ENCODE assay signal across 33 cellular contexts in the genomic region with DNA sequence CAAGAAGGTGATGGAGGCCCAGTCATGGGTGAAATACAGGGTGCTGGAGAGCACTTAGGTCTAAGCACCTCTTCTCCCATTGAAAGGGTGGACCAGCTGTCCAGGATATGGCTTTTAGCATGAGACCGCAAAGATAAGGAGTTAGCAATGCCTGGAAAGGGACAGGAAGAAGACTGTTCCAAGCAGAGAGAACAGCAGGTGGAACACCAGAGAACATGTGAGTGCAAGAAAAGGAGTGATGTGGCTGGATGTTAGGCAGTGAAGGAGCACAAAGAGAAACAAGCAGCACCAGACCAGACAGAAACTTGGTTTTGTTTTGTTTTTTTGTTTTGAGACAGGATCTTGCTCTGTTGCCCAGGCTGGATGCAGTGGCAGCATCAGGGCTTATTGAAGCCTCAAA. TPM values are rescaled to one million over a fixed set of nuclear protein-coding genes. Genes with fewer than 3 reads are reported as not detected.
"Had no signal": no experiment of that assay in that cellular context is flagged by ENCODE, and none has a peak within 500 bp of the region (broad histone marks: within the 10 kb centered on the region; RNA-seq: fewer than 3 reads in every experiment).

No MANE protein-coding gene starts in this region.

- DNase-seq: activated B cell treated with CpG ODN at 0.5 μM for 24 hours; activated CD4-positive, alpha-beta memory T cell treated with anti-CD3 and anti-CD28 coated beads for 36 hours; activated CD4-positive, alpha-beta T cell treated with anti-CD3 and anti-CD28 coated beads for 4 hours; activated CD4-positive, alpha-beta T cell treated with anti-CD3 and anti-CD28 coated beads, Interleukin-2, amount 50 U/mL, for 1 hour; activated CD4-positive, CD25-positive, alpha-beta regulatory T cell treated with anti-CD3 and anti-CD28 coated beads, Interleukin-2, amount 50 U/mL, for 72 hours; activated effector memory CD4-positive, alpha-beta T cell treated with Interleukin-2 at 50 U/mL for 16 hours; activated naive CD4-positive, alpha-beta T cell treated with anti-CD3 and anti-CD28 coated beads, Interleukin-2, amount 10 ng/mL, durations not matched to agents 7 days and 5 days; activated naive CD8-positive, alpha-beta T cell treated with anti-CD3 and anti-CD28 coated beads for 36 hours; activated T-cell treated with anti-CD3 and anti-CD28 coated beads, Interleukin-2, amount 50 U/mL, for 48 hours; amniotic stem cell; aorta; brain microvascular endothelial cell; colonic mucosa; Karpas-422; KBM-7; NCI-H1105; NCI-H1417 treated with DMSO at 0.1 percent for 48 hours; NCI-H1930; NCI-H345; NCI-H524 treated with DMSO at 0.1 percent for 48 hours; SHP77; SJCRH30; T1000 had no signal

- ATAC-seq: Panc1 had no signal

- H3K27me3 ChIP-seq: brain microvascular endothelial cell, colonic mucosa had no signal

- H3K4me3 ChIP-seq: cardiac muscle cell, colonic mucosa, SJCRH30, SK-N-MC had no signal

- H3K36me3 ChIP-seq: brain microvascular endothelial cell, cardiac muscle cell, colonic mucosa, SJCRH30 had no signal

RNA-seq across cellular contexts. Expression of a gene that starts 45.4 kb away (rescaled TPM):
- total RNA-seq: activated B cell treated with CpG ODN at 0.5 μM for 24 hours; activated naive CD8-positive, alpha-beta T cell treated with anti-CD3 and anti-CD28 coated beads for 36 hours; aorta; cardiac muscle cell; chondrocyte; colonic mucosa; MCF 10A; NCI-H460; RPMI7951; SJCRH30 had no signal

RNA-seq across cellular contexts. Expression of a gene that starts 52.2 kb away (rescaled TPM):
- total RNA-seq: activated B cell treated with CpG ODN at 0.5 μM for 24 hours; activated CD4-positive, alpha-beta memory T cell treated with anti-CD3 and anti-CD28 coated beads for 36 hours; activated CD8-positive, alpha-beta memory T cell treated with anti-CD3 and anti-CD28 coated beads for 36 hours; activated naive CD8-positive, alpha-beta T cell treated with anti-CD3 and anti-CD28 coated beads for 36 hours; cardiac muscle cell; chondrocyte; MCF 10A; NCI-H460; RPMI7951; SJCRH30; T-helper 1 cell treated with Interleukin-12 subunit alpha and Interleukin-12 subunit beta and Interleukin-4 antibody, amounts not matched to agents 30 ng/mL and 1 ng/mL, for 36 hours; T-helper 2 cell treated with Interferon-gamma antibody and Interleukin-4, amounts not matched to agents 100 ng/mL and 5 ng/mL, for 36 hours had no signal
